ENCODE assay signal across 20 cellular contexts in genomic region chr13:109691689-109692088, GRCh38.
DNase-seq lines count a peak whose midpoint lies in the region; ATAC-seq, FAIRE-seq and TF ChIP-seq lines count a peak whose summit lies in the region.
"Had no signal": no experiment of that assay in that cellular context is flagged by ENCODE, and none has a peak within 500 bp of the region (broad histone marks: within the 10 kb centered on the region; RNA-seq: fewer than 3 reads in every experiment).

No MANE protein-coding gene starts in this region.

- H3K4me3 ChIP-seq in HEK293 (ENCODE audit: low read depth, low read length) = no peak overlapping the region
- H3K4me3 ChIP-seq in K562 = no peak overlapping the region
- H3K4me3 ChIP-seq: BLaER1 treated with 17β-estradiol and CSF1 and Interleukin-3, amounts not matched to agents 10 nM and 100 nM; HAP-1 had no signal

- no peaks in the 10 kb centered on the region for H4K20me1 ChIP-seq in K562 (replicated peaks; ENCODE audit: control insufficient read depth, insufficient read depth, low read length)
- H4K20me1 ChIP-seq: BLaER1 treated with 17β-estradiol and CSF1 and Interleukin-3, amounts not matched to agents 10 nM and 100 nM had no signal

- H3K9me3 ChIP-seq in HEK293 (ENCODE audit: control insufficient read depth, insufficient read depth, low read depth, low read length) (no peaks in the 10 kb centered on the region), K562 (replicated peaks; ENCODE audit: control insufficient read depth, insufficient read depth, low read depth, low read length) (no peaks in the 10 kb centered on the region)
- H3K9me3 ChIP-seq: HAP-1 had no signal

- H3K27ac ChIP-seq in HEK293 (ENCODE audit: extremely low read depth, low read depth, low read length) (no peak overlapping the region), K562 (ENCODE audit: extremely low read depth, low read depth, low read length) (no peak overlapping the region)
- H3K27ac ChIP-seq: BLaER1 treated with 17β-estradiol and CSF1 and Interleukin-3, amounts not matched to agents 10 nM and 100 nM; HL-60 had no signal

- peak overlapping the region; percentile 58; the same call in 1 of the 2 replicates for H2AFZ ChIP-seq in K562 (ENCODE audit: low read depth, low read length)

- H3K4me1 ChIP-seq in HEK293 (ENCODE audit: control insufficient read depth, insufficient read depth, low read length) (no peaks in the 10 kb centered on the region), K562 (replicated peaks in 1 of 2; ENCODE audit: control insufficient read depth in 2 of 2, insufficient read depth in 2 of 2, low read length in 2 of 2) (peaks cover 3 to 14% of the 10 kb centered on the region in 2 experiments; a peak in 3 of 5 replicates)
- H3K4me1 ChIP-seq: HAP-1 had no signal

- POLR2A ChIA-PET in HEK293 (lab: Yijun Ruan, JAX) = no interaction called here
- POLR2A ChIA-PET in K562 (lab: Yijun Ruan, JAX) = interaction anchor here (1.0 kb wide), 1 partner anchor 8 kb away, joined by 3 read pairs; no protein-coding TSS in a partner anchor

- no peak for TF ChIP-seq EP300 in K562 (IDR thresholded peaks at IDR 0.05; ENCODE audit: low read length)

- no peaks in the 10 kb centered on the region for H3K36me3 ChIP-seq in HEK293 (ENCODE audit: control insufficient read depth in 2 of 2, insufficient read depth in 1 of 2, low read length in 2 of 2)
- no peaks in the 10 kb centered on the region for H3K36me3 ChIP-seq in K562 (ENCODE audit: control insufficient read depth, insufficient read depth, low read length)
- H3K36me3 ChIP-seq: HAP-1 had no signal

- intact Hi-C loops in K562 (cut with micrococcal nuclease) = no loop called here

- WGBS in K562 (ENCODE audit: insufficient coverage, low coverage, missing lambda C conversion rate) = 11% methylated on average over 1 of the region's 1 CpG

- BruUV-seq in K562 (replicated peaks; lab: Mats Ljungman, UMichigan) = no TSS peak

- ATAC-seq in K562 = no peak
- ATAC-seq: CD8-positive, alpha-beta T cell had no signal

- DNase-seq in SIG-M5 treated with dmso at 0.1 percent for 504 hours (lab: John Stamatoyannopoulos, UW; ENCODE audit: unreplicated experiment) = peak; percentile 16
- DNase-seq in SIG-M5 (lab: John Stamatoyannopoulos, UW) = no peak
- no peak for DNase-seq in K562 (ENCODE audit: extremely low read depth in 1 of 4, low spot score in 3 of 4)
- DNase-seq in stimulated activated CD4-positive, alpha-beta T cell treated with anti-CD3 and anti-CD28 coated beads, Interleukin-4, amount 100 ng/mL, for 24 hours = no peak
- no peak for DNase-seq in frontal cortex (ENCODE audit: low spot score in 2 of 2)
- DNase-seq in cortex of kidney (lab: John Stamatoyannopoulos, UW) = no peak
- DNase-seq: 8988T; Calu3; CD8-positive, alpha-beta T cell; DMS79 treated with DMSO at 0.1 percent for 48 hours; EL; GOT3; IMR-90; KBM-7 had no signal

- TF ChIP-seq POLR2A in K562 (conservative IDR thresholded peaks at IDR 0.05) = no peak

- in situ Hi-C loops in K562 (cut with MboI) = no loop called here

- FAIRE-seq in K562 (lab: Jason Lieb, UNC) (no peak), frontal cortex (lab: Jason Lieb, UNC) (no peak)
- FAIRE-seq: GM12891, GM19239 had no signal

- no peak overlapping the region for H3K9ac ChIP-seq in K562 (ENCODE audit: insufficient read depth in 1 of 2, low read depth in 2 of 2, low read length in 2 of 2)
- H3K9ac ChIP-seq: BLaER1 treated with 17β-estradiol and CSF1 and Interleukin-3, amounts not matched to agents 10 nM and 100 nM had no signal

- H3K4me2 ChIP-seq in K562 (ENCODE audit: insufficient read depth, low read length) = no peak overlapping the region
- H3K4me2 ChIP-seq: BLaER1 treated with 17β-estradiol and CSF1 and Interleukin-3, amounts not matched to agents 10 nM and 100 nM had no signal

- CTCF ChIA-PET in HEK293 (lab: Yijun Ruan, JAX) = no interaction called here
- CTCF ChIA-PET in K562 (lab: Yijun Ruan, JAX; ENCODE audit: low intra/inter-chr PET ratio) = no interaction called here

- TF ChIP-seq CTCF in HEK293 (tag by site-specific recombination; IDR thresholded peaks at IDR 0.05) = no peak
- no peak for TF ChIP-seq CTCF in K562 (IDR thresholded peaks at IDR 0.05 in 2 of 3, conservative IDR thresholded peaks at IDR 0.05 in 1 of 3; ENCODE audit: insufficient read depth in 2 of 3, low read depth in 1 of 3, low read length in 3 of 3)

- TF ChIP-seq RAD21 in K562 (CRISPR knock-in tag; conservative IDR thresholded peaks at IDR 0.05 in 1 of 2, IDR thresholded peaks at IDR 0.05 in 1 of 2) = no peak

- H3K79me2 ChIP-seq in K562 (ENCODE audit: control insufficient read depth, insufficient read depth, low read length) = no peaks in the 10 kb centered on the region

- peaks cover 0 to 13% of the 10 kb centered on the region in 2 experiments; a peak in 2 of 5 replicates for H3K27me3 ChIP-seq in K562 (ENCODE audit: control insufficient read depth in 2 of 2, insufficient read depth in 2 of 2, low read length in 2 of 2)
- H3K27me3 ChIP-seq: BLaER1 treated with 17β-estradiol and CSF1 and Interleukin-3, amounts not matched to agents 10 nM and 100 nM had no signal

- no peaks in the 10 kb centered on the region for H3K9me1 ChIP-seq in K562 (ENCODE audit: control insufficient read depth, insufficient read depth, low read length)

TF ChIP-seq in HEK293, 187 proteins besides CTCF, POLR2A, EP300 and RAD21:
- TF ChIP-seq ATF2 (tag by site-specific recombination; IDR thresholded peaks at IDR 0.05; ENCODE audit: low read depth) (peak; percentile 73), ZNF600 (tag by site-specific recombination; IDR thresholded peaks at IDR 0.05) (no peak), ZNF660 (tag by site-specific recombination; IDR thresholded peaks at IDR 0.05) (peak; percentile 49; the same call in 1 of the 2 replicates)

TF ChIP-seq in K562, 482 proteins besides CTCF, POLR2A, EP300 and RAD21:
- TF ChIP-seq ATF7 (IDR thresholded peaks at IDR 0.05) (peak; percentile 45; the same call in 1 of the 2 replicates), ATF3 (IDR thresholded peaks at IDR 0.05) (peak; percentile 50), ATF3 (CRISPR knock-in tag; conservative IDR thresholded peaks at IDR 0.05) (no peak), CEBPG (CRISPR knock-in tag; IDR thresholded peaks at IDR 0.05) (no peak), CEBPG (tag; conservative IDR thresholded peaks at IDR 0.05 in 1 of 2, IDR thresholded peaks at IDR 0.05 in 1 of 2) (peak in 1 of 2 experiments; percentile 32; a peak in 1 of 4 replicates), JUND (IDR thresholded peaks at IDR 0.05; ENCODE audit: borderline replicate concordance, low read depth, low read length) (no peak), JUND (tag; IDR thresholded peaks at IDR 0.05; ENCODE audit: borderline replicate concordance, low read depth, low read length) (no peak), ZNF311 (CRISPR knock-in tag; IDR thresholded peaks at IDR 0.05) (no peak)
TF ChIP-seq in K562: peak in this region for 3.
